17 cellular contexts compared by ENCODE assay signal in genomic region chr11:29395555-29396072, GRCh38.
DNase-seq lines count a peak whose midpoint lies in the region; ATAC-seq, FAIRE-seq and TF ChIP-seq lines count a peak whose summit lies in the region.
"Had no signal": no experiment of that assay in that cellular context is flagged by ENCODE, and none has a peak within 500 bp of the region (broad histone marks: within the 10 kb centered on the region; RNA-seq: fewer than 3 reads in every experiment).

No MANE protein-coding gene starts in this region.

- no peaks in the 10 kb centered on the region for H3K79me1 ChIP-seq in H1 (ENCODE audit: low read depth, low read length)

- FAIRE-seq in HepG2 (lab: Jason Lieb, UNC) (no peak), H1 (lab: Jason Lieb, UNC) (no peak)
- FAIRE-seq: HTR-8/SVneo had no signal

- H3K4ac ChIP-seq in H1 (replicated peaks; ENCODE audit: insufficient read length, low read depth, low read length), result no peak overlapping the region

- in situ Hi-C loops in HepG2 (cut with HindIII; ENCODE audit: extremely low pct_ligation_motif_present, low pct_unique_long_range_greater_than_20kb), result no loop called here

- TF ChIP-seq EP300 in HepG2 (IDR thresholded peaks at IDR 0.05; ENCODE audit: low read depth in 2 of 2, low read length in 2 of 2), result no peak
- no peak for TF ChIP-seq EP300 in HepG2 (CRISPR knock-in tag; IDR thresholded peaks at IDR 0.05; ENCODE audit: borderline replicate concordance)
- no peak for TF ChIP-seq EP300 in H1 (IDR thresholded peaks at IDR 0.05; ENCODE audit: borderline replicate concordance in 1 of 2, low read depth in 2 of 2, low read length in 2 of 2)

- no peaks in the 10 kb centered on the region for H3K27me3 ChIP-seq in HepG2 (ENCODE audit: control insufficient read depth in 1 of 2, insufficient read depth in 2 of 2, low read length in 2 of 2)
- no peaks in the 10 kb centered on the region for H3K27me3 ChIP-seq in right lobe of liver
- no peaks in the 10 kb centered on the region; a peak in 1 of 7 replicates for H3K27me3 ChIP-seq in H1 (replicated peaks in 1 of 4; ENCODE audit: control insufficient read depth in 3 of 4, extremely low read depth in 1 of 4, insufficient read depth in 3 of 4, low read length in 3 of 4)
- H3K27me3 ChIP-seq: BLaER1 had no signal

- CTCF ChIA-PET in HepG2 (lab: Yijun Ruan, JAX; ENCODE audit: low intra/inter-chr PET ratio, low total read pairs) (no interaction called here), H1 (lab: Charles Lee; ENCODE audit: partially characterized antibody) (no interaction called here)

- H3K4me1 ChIP-seq in HepG2 (ENCODE audit: insufficient read depth, low read length) (no peaks in the 10 kb centered on the region), right lobe of liver (no peaks in the 10 kb centered on the region), H1 (replicated peaks in 1 of 4; ENCODE audit: control insufficient read depth in 3 of 4, insufficient read depth in 4 of 4, low read length in 3 of 4) (no peaks in the 10 kb centered on the region)
- H3K4me1 ChIP-seq: BLaER1 had no signal

- no peaks in the 10 kb centered on the region for H3K23me2 ChIP-seq in H1 (ENCODE audit: low read depth, low read length)

- H3K9me3 ChIP-seq in HepG2 (ENCODE audit: low read length), result peaks cover 13% of the 10 kb centered on the region
- no peaks in the 10 kb centered on the region for H3K9me3 ChIP-seq in right lobe of liver
- no peaks in the 10 kb centered on the region for H3K9me3 ChIP-seq in H1 (ENCODE audit: insufficient read depth in 2 of 2, low read depth in 1 of 2, low read length in 1 of 2)
- H3K9me3 ChIP-seq: BLaER1 had no signal

- H3K56ac ChIP-seq in H1 (replicated peaks; ENCODE audit: insufficient read length, low read depth, low read length), result no peak overlapping the region

- H2AK5ac ChIP-seq in H1 (ENCODE audit: low read depth, low read length), result no peak overlapping the region

- no peak overlapping the region for H3K9ac ChIP-seq in HepG2 (ENCODE audit: insufficient read depth, low read depth, low read length)
- no peak overlapping the region for H3K9ac ChIP-seq in H1 (replicated peaks in 1 of 4; ENCODE audit: extremely low read depth in 1 of 4, low read depth in 3 of 4, low read length in 3 of 4)
- H3K9ac ChIP-seq: BLaER1 had no signal

- H3K27ac ChIP-seq in HepG2 (ENCODE audit: extremely low read length, insufficient read depth, low read length) (no peak overlapping the region), right lobe of liver (no peak overlapping the region), H1 (ENCODE audit: low read depth, low read length) (no peak overlapping the region)
- H3K27ac ChIP-seq: 22Rv1, BLaER1 had no signal

- intact Hi-C loops in HepG2 (cut with micrococcal nuclease; ENCODE audit: unreplicated experiment), result no loop called here
- intact Hi-C loops in right lobe of liver (cut with DNase I), result no loop called here

- H3K4me2 ChIP-seq in HepG2 (ENCODE audit: low read depth, low read length) (no peak overlapping the region), H1 (ENCODE audit: insufficient read depth in 1 of 2, low read depth in 2 of 2, low read length in 2 of 2) (no peak overlapping the region)
- H3K4me2 ChIP-seq: BLaER1 had no signal

- BruUV-seq in HepG2 (replicated peaks; lab: Mats Ljungman, UMichigan), result no TSS peak

- H4K20me1 ChIP-seq in HepG2 (ENCODE audit: insufficient read depth, low read length), result no peaks in the 10 kb centered on the region
- H4K20me1 ChIP-seq in H1 (replicated peaks in 1 of 2; ENCODE audit: control insufficient read depth in 1 of 2, insufficient read depth in 2 of 2, low read length in 2 of 2), result no peaks in the 10 kb centered on the region
- H4K20me1 ChIP-seq: BLaER1 had no signal

- no peak overlapping the region for H2AFZ ChIP-seq in HepG2 (ENCODE audit: low read length)
- 0 out of 2 replicates have a peak overlapping the region, but pooled peaks have one; percentile 35 for H2AFZ ChIP-seq in H1 (ENCODE audit: low read length)

- TF ChIP-seq CTCF in HepG2 (CRISPR knock-in tag; IDR thresholded peaks at IDR 0.05) (no peak), right lobe of liver (IDR thresholded peaks at IDR 0.05) (no peak), H1 (IDR thresholded peaks at IDR 0.05; ENCODE audit: control extremely low read depth in 1 of 3, insufficient read depth in 1 of 3, low read depth in 1 of 3, low read length in 3 of 3) (no peak)

- TF ChIP-seq RAD21 in HepG2 (CRISPR knock-in tag; IDR thresholded peaks at IDR 0.05) (no peak), H1 (IDR thresholded peaks at IDR 0.05 in 1 of 2, conservative IDR thresholded peaks at IDR 0.05 in 1 of 2; ENCODE audit: low read depth in 2 of 2, low read length in 2 of 2) (no peak)

- no peak overlapping the region for H2BK12ac ChIP-seq in H1 (ENCODE audit: low read depth, low read length)

- POLR2A ChIA-PET in HepG2 (lab: Yijun Ruan, JAX), result no interaction called here
- POLR2A ChIA-PET in H1 (lab: Charles Lee; ENCODE audit: partially characterized antibody), result no interaction called here

- no peak overlapping the region for H2BK20ac ChIP-seq in H1 (ENCODE audit: low read length)

- no peak for ATAC-seq in HepG2
- no peak for ATAC-seq in right lobe of liver

- H3K4me3 ChIP-seq in HepG2 (replicated peaks in 1 of 3; ENCODE audit: insufficient read depth in 1 of 3, low read depth in 2 of 3, low read length in 3 of 3) (no peak overlapping the region), right lobe of liver (no peak overlapping the region), H1 (ENCODE audit: extremely low read depth in 1 of 4, insufficient read depth in 2 of 4, low read depth in 3 of 4, low read length in 4 of 4) (no peak overlapping the region)
- H3K4me3 ChIP-seq: BLaER1 had no signal

- H4K91ac ChIP-seq in H1 (replicated peaks; ENCODE audit: insufficient read length, low read length), result no peak overlapping the region

- TF ChIP-seq POLR2A in HepG2 (IDR thresholded peaks at IDR 0.05; ENCODE audit: insufficient read depth in 1 of 2, low read depth in 2 of 2, low read length in 2 of 2) (no peak), right lobe of liver (IDR thresholded peaks at IDR 0.05) (no peak), H1 (IDR thresholded peaks at IDR 0.05; ENCODE audit: control extremely low read depth in 1 of 2, low read depth in 2 of 2, low read length in 2 of 2) (no peak)

- H2BK120ac ChIP-seq in H1 (replicated peaks; ENCODE audit: low read depth, low read length), result no peak overlapping the region

- H3K79me2 ChIP-seq in HepG2 (ENCODE audit: insufficient read depth, low read length), result no peaks in the 10 kb centered on the region
- no peaks in the 10 kb centered on the region for H3K79me2 ChIP-seq in H1 (ENCODE audit: control insufficient read depth in 1 of 2, insufficient read depth in 2 of 2, low read length in 2 of 2)

- H3K14ac ChIP-seq in H1 (ENCODE audit: insufficient read length), result no peak overlapping the region

- no peak overlapping the region for H2BK5ac ChIP-seq in H1 (ENCODE audit: low read depth, low read length)

- WGBS in HepG2 (ENCODE audit: low lambda C conversion rate), result 4% methylated on average over 3 of the region's 3 CpGs
- WGBS in right lobe of liver (ENCODE audit: insufficient coverage, low coverage, low lambda C conversion rate, missing lambda C conversion rate), result 39% methylated on average over 3 of the region's 3 CpGs
- WGBS in H1 (ENCODE audit: extremely low coverage in 1 of 2, insufficient coverage in 1 of 2, insufficient read length in 1 of 2, insufficient replicate concordance in 2 of 2, low coverage in 1 of 2, low lambda C conversion rate in 2 of 2, missing lambda C conversion rate in 1 of 2), 2 experiments, result 85% methylated on average over 3 of the region's 3 CpGs; no CpG with 5 or more reads in 1 of the 2 experiments

- H3K18ac ChIP-seq in H1 (ENCODE audit: extremely low read depth, low read length), result no peak overlapping the region

- H3K23ac ChIP-seq in H1 (ENCODE audit: insufficient read length), result no peak overlapping the region

- DNase-seq in HepG2 (ENCODE audit: low spot score), result no peak
- no peak for DNase-seq in right lobe of liver
- peak; percentile 16 for DNase-seq in OCI-M1 (lab: John Stamatoyannopoulos, UW)
- DNase-seq in H1 (ENCODE audit: low read depth in 1 of 2, low spot score in 2 of 2), result no peak
- no peak for DNase-seq in stimulated activated CD8-positive, alpha-beta memory T cell treated with anti-CD3 and anti-CD28 coated beads, Interleukin-4, amount 100 ng/mL, for 48 hours
- DNase-seq in NCI-H1417 (lab: John Stamatoyannopoulos, UW), result no peak
- no peak for DNase-seq in epidermal melanocyte (ENCODE audit: insufficient read length, low spot score)
- no peak for DNase-seq in NCI-H2227 (lab: John Stamatoyannopoulos, UW; ENCODE audit: unreplicated experiment)
- DNase-seq: AML-193, DMS53, GF-D8, HCEC 1CT, HFFc6, KBM-7 had no signal

- no peak overlapping the region for H2BK15ac ChIP-seq in H1 (ENCODE audit: low read length)

- H4K5ac ChIP-seq in H1 (ENCODE audit: insufficient read length, low read depth, low read length), result no peak overlapping the region

- H3K36me3 ChIP-seq in HepG2 (replicated peaks in 1 of 2; ENCODE audit: control insufficient read depth in 1 of 2, insufficient read depth in 2 of 2, low read length in 2 of 2) (no peaks in the 10 kb centered on the region), right lobe of liver (no peaks in the 10 kb centered on the region), H1 (ENCODE audit: control insufficient read depth in 2 of 4, insufficient read depth in 4 of 4, low read length in 3 of 4) (no peaks in the 10 kb centered on the region)
- H3K36me3 ChIP-seq: BLaER1 had no signal

- H4K8ac ChIP-seq in H1 (ENCODE audit: extremely low read depth, insufficient read depth, low read length), result no peak overlapping the region

TF ChIP-seq in HepG2, 621 proteins besides CTCF, POLR2A, EP300 and RAD21:
- no peak for TF ChIP-seq HDAC6 (IDR thresholded peaks at IDR 0.05; ENCODE audit: low read depth, low read length)
- peak; percentile 17 to 76; a peak in 2 of 4 replicates for TF ChIP-seq MAFK (conservative IDR thresholded peaks at IDR 0.05 in 1 of 2, IDR thresholded peaks at IDR 0.05 in 1 of 2; ENCODE audit: low read length in 2 of 2)
- TF ChIP-seq MAFF (IDR thresholded peaks at IDR 0.05; ENCODE audit: low read depth, low read length), result peak; percentile 67
TF ChIP-seq in HepG2: peak in this region for 2.

TF ChIP-seq in H1, 55 proteins besides CTCF, POLR2A, EP300 and RAD21:
- TF ChIP-seq MAFK (IDR thresholded peaks at IDR 0.05; ENCODE audit: low read depth, low read length) (peak; percentile 48; the same call in 1 of the 2 replicates), SP1 (IDR thresholded peaks at IDR 0.05; ENCODE audit: low read depth, low read length) (no peak), ASH2L (IDR thresholded peaks at IDR 0.05; ENCODE audit: low read length) (no peak)

Comparison
In these comparisons a context has a peak if more than half of its experiments do, and no peak if none do; other contexts are left out.
1. Of the 41 proteins assayed by ChIP-seq in both HepG2 and H1: peak only in HepG2: none; only in H1: none; in both: MAFK; in neither: 40.